Comparison of ENCODE assay signal across 17 cellular contexts in the genomic region with DNA sequence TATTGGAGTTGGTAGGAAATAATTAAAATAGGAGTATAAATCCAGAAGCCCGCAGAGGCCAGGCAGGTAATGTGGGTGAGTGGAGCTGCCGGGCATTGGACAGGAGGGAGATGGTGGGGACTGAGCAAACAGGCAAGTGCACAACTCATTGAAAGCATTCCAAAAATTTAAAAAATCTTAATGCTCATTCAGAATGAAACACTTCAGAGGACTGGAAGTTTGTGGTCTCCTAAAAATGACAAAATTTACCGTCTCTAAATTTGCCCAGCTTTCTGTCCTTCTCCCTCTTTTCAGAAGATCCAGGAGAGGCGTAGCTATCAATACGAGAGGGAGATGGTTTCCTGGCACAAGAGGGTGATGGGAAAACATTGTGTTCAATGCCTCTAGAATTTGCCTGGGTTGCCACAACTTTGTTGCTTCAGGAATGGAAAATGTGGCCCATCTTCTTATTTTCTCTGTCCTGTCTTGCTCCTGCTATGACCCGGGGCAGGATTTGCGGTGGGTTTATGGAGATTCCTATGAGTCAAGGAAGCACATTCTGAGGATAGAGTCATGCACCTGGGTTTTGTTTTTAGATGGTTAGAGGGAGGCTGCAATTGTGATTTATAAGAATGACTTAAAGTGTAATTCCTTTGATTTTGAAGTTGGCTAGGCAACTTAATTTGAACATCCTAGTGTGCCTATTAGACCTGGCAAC.
DNase-seq lines count a peak whose midpoint lies in the region; ATAC-seq and TF ChIP-seq lines count a peak whose summit lies in the region.
"Had no signal": no experiment of that assay in that cellular context is flagged by ENCODE, and none has a peak within 500 bp of the region (broad histone marks: within the 10 kb centered on the region; RNA-seq: fewer than 3 reads in every experiment).

No MANE protein-coding gene starts in this region.

- H3K27me3 ChIP-seq in Caco-2 (replicated peaks; ENCODE audit: control insufficient read depth, insufficient read depth, low read length) = no peaks in the 10 kb centered on the region
- H3K27me3 ChIP-seq in left lung = no peaks in the 10 kb centered on the region
- H3K27me3 ChIP-seq: adrenal gland had no signal

- H3K27me3 Mint-ChIP-seq in Caco-2 (ENCODE audit: insufficient read depth, unreplicated experiment) = no peaks in the 10 kb centered on the region
- no peaks in the 10 kb centered on the region for H3K27me3 Mint-ChIP-seq in activated T-helper 17 cell treated with anti-CD3 and anti-CD28 coated beads, Interleukin-2, amount 50 U/mL, for 72 hours

- intact Hi-C loops in Caco-2 (cut with micrococcal nuclease; ENCODE audit: unreplicated experiment) (loop anchor here (2.0 kb wide), 1 partner anchor 24 kb away; no protein-coding TSS in a partner anchor), left lung (cut with DNase I) (no loop called here)

- CTCF ChIA-PET in Caco-2 (lab: Charles Lee) = no interaction called here

- H3K9me3 ChIP-seq in Caco-2 (peaks cover 2% of the 10 kb centered on the region; the same call in 1 of the 2 replicates), left lung (peaks cover 1% of the 10 kb centered on the region in 2 donors)
- H3K9me3 ChIP-seq: mucosa of descending colon had no signal

- H3K4me3 ChIP-seq in Caco-2 (ENCODE audit: low read depth, low read length) (no peak overlapping the region), left lung (no peak overlapping the region)
- H3K4me3 ChIP-seq: adrenal gland, mucosa of descending colon had no signal

- peak overlapping the region; percentile 50 for H3K27ac Mint-ChIP-seq in Caco-2 (ENCODE audit: unreplicated experiment)
- peak overlapping the region; percentile 95 for H3K27ac Mint-ChIP-seq in activated T-helper 17 cell treated with anti-CD3 and anti-CD28 coated beads, Interleukin-2, amount 50 U/mL, for 72 hours
- H3K27ac Mint-ChIP-seq: endodermal cell had no signal

- ATAC-seq in activated T-helper 17 cell treated with anti-CD3 and anti-CD28 coated beads, Interleukin-2, amount 50 U/mL, for 72 hours (replicated peaks) = peak; percentile 73
- peak; percentile 32 for ATAC-seq in left lung
- ATAC-seq: left colon, mucosa of descending colon, right cardiac atrium had no signal

- H3K4me3 Mint-ChIP-seq in Caco-2 (ENCODE audit: unreplicated experiment) = no peak overlapping the region
- peak overlapping the region; percentile 75 for H3K4me3 Mint-ChIP-seq in activated T-helper 17 cell treated with anti-CD3 and anti-CD28 coated beads, Interleukin-2, amount 50 U/mL, for 72 hours
- H3K4me3 Mint-ChIP-seq: endodermal cell had no signal

- POLR2A ChIA-PET in Caco-2 (lab: Charles Lee) = interaction anchor here (0.9 kb wide), 1 partner anchor 25 kb away, joined by 3 read pairs; no protein-coding TSS in a partner anchor

- no peak for TF ChIP-seq CTCF in C4-2B (conservative IDR thresholded peaks at IDR 0.05)
- no peak for TF ChIP-seq CTCF in Caco-2 (IDR thresholded peaks at IDR 0.05; ENCODE audit: insufficient read depth in 1 of 2, low read depth in 1 of 2, low read length in 1 of 2, severe bottlenecking in 1 of 2, unreplicated experiment in 1 of 2)
- no peak for TF ChIP-seq CTCF in left lung (IDR thresholded peaks at IDR 0.05)

- peaks cover 3% of the 10 kb centered on the region for H3K36me3 Mint-ChIP-seq in Caco-2 (ENCODE audit: insufficient read depth, unreplicated experiment)
- peaks cover 39% of the 10 kb centered on the region for H3K36me3 Mint-ChIP-seq in activated T-helper 17 cell treated with anti-CD3 and anti-CD28 coated beads, Interleukin-2, amount 50 U/mL, for 72 hours (ENCODE audit: low read depth)

- H3K27ac ChIP-seq in C4-2B (0 out of 2 replicates have a peak overlapping the region, but pooled peaks have one; percentile 10), left lung (no peak overlapping the region)
- H3K27ac ChIP-seq: adrenal gland, VCaP had no signal

- H3K4me1 Mint-ChIP-seq in Caco-2 (ENCODE audit: low read depth, unreplicated experiment) = peaks cover 58% of the 10 kb centered on the region
- peaks cover 64% of the 10 kb centered on the region for H3K4me1 Mint-ChIP-seq in activated T-helper 17 cell treated with anti-CD3 and anti-CD28 coated beads, Interleukin-2, amount 50 U/mL, for 72 hours
- H3K4me1 Mint-ChIP-seq: endodermal cell had no signal

- H3K4me1 ChIP-seq in Caco-2 (peaks cover 19% of the 10 kb centered on the region), left lung (peaks cover 15 to 33% of the 10 kb centered on the region in 2 donors)

- no TSS peak for BruUV-seq in Caco-2 (replicated peaks; lab: Mats Ljungman, UMichigan)

- no peak for DNase-seq in Caco-2
- no peak for DNase-seq in left lung
- no peak for DNase-seq in T-helper 2 cell
- DNase-seq in NCI-H1417 (lab: John Stamatoyannopoulos, UW) = no peak
- DNase-seq in activated gamma-delta T cell treated with Interleukin-2 at 50 U/mL for 16 hours = no peak
- DNase-seq: adrenal gland, cerebellar nuclear complex, DMS79, endodermal cell, left colon, mucosa of descending colon, NCI-H526 treated with DMSO at 0.1 percent for 48 hours, occipital lobe, right cardiac atrium had no signal

- peaks cover 7% of the 10 kb centered on the region for H3K9me3 Mint-ChIP-seq in Caco-2 (ENCODE audit: unreplicated experiment)
- H3K9me3 Mint-ChIP-seq in activated T-helper 17 cell treated with anti-CD3 and anti-CD28 coated beads, Interleukin-2, amount 50 U/mL, for 72 hours = peaks cover 7% of the 10 kb centered on the region

- no peaks in the 10 kb centered on the region; the same call in 1 of the 2 replicates for H3K36me3 ChIP-seq in Caco-2 (ENCODE audit: control insufficient read depth, insufficient read depth, low read length)
- H3K36me3 ChIP-seq in left lung = no peaks in the 10 kb centered on the region
- H3K36me3 ChIP-seq: adrenal gland had no signal
